Comparison of ENCODE assay signal across 21 cellular contexts in the genomic region with DNA sequence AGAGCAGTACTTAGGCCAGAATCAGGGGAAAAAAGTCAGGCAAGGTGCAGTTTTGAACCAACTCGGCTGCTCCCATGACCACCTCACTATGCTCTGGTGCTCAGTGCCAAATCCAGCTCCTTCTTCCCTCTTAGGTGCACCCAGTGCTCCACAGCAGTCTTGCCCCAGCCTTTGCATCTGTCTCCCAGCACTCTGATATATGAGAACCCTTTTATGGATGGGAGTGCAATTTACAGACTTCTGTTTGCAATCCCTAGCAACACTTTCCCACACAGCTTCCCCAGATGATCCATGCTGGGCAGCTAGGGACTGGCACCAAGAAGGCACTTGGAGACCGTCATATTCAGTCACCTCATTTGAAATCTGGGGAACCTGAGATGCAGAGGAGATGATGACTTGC.
"Had no signal": no experiment of that assay in that cellular context is flagged by ENCODE, and none has a peak within 500 bp of the region (broad histone marks: within the 10 kb centered on the region; RNA-seq: fewer than 3 reads in every experiment).

No MANE protein-coding gene starts in this region.

- H3K9me3 Mint-ChIP-seq: activated CD8-positive, alpha-beta T cell treated with anti-CD3 and anti-CD28 coated beads for 36 hours; activated naive CD8-positive, alpha-beta T cell treated with anti-CD3 and anti-CD28 coated beads, Interleukin-2, amount 10 ng/mL, durations not matched to agents 7 days and 5 days had no signal

- DNase-seq: activated CD4-positive, alpha-beta T cell treated with anti-CD3 and anti-CD28 coated beads for 36 hours; activated CD8-positive, alpha-beta memory T cell treated with anti-CD3 and anti-CD28 coated beads, Interleukin-2, amount 50 U/mL, for 48 hours; activated CD8-positive, alpha-beta T cell treated with anti-CD3 and anti-CD28 coated beads for 36 hours; activated naive CD4-positive, alpha-beta T cell treated with anti-CD3 and anti-CD28 coated beads, Interleukin-2, amount 50 U/mL, for 16 hours; activated naive CD8-positive, alpha-beta T cell treated with anti-CD3 and anti-CD28 coated beads, Interleukin-2, amount 10 ng/mL, durations not matched to agents 7 days and 5 days; activated T-cell treated with anti-CD3 and anti-CD28 coated beads, Interleukin-2, amount 50 U/mL, for 1 hour; adrenal gland; anterior cingulate cortex; cerebellar nuclear complex; KG1; NCI-H1092; NCI-H1417 treated with DMSO at 0.1 percent for 48 hours; NCI-H1694 treated with DMSO at 0.1 percent for 48 hours; NCI-H2029 treated with DMSO at 0.1 percent for 48 hours; NCI-H2227 treated with DMSO at 0.1 percent for 48 hours; NCI-H446 treated with DMSO at 0.1 percent for 48 hours; NCI-H526; Peyer's patch; Right ventricle myocardium superior; SK-N-SH; T-helper 1 cell had no signal

- H3K4me3 Mint-ChIP-seq: activated CD4-positive, alpha-beta T cell treated with anti-CD3 and anti-CD28 coated beads for 36 hours; activated CD8-positive, alpha-beta T cell treated with anti-CD3 and anti-CD28 coated beads for 36 hours; activated naive CD8-positive, alpha-beta T cell treated with anti-CD3 and anti-CD28 coated beads, Interleukin-2, amount 10 ng/mL, durations not matched to agents 7 days and 5 days had no signal

- H3K36me3 Mint-ChIP-seq: activated naive CD8-positive, alpha-beta T cell treated with anti-CD3 and anti-CD28 coated beads, Interleukin-2, amount 10 ng/mL, durations not matched to agents 7 days and 5 days had no signal

- H3K4me1 Mint-ChIP-seq: activated CD4-positive, alpha-beta T cell treated with anti-CD3 and anti-CD28 coated beads for 36 hours; activated naive CD8-positive, alpha-beta T cell treated with anti-CD3 and anti-CD28 coated beads, Interleukin-2, amount 10 ng/mL, durations not matched to agents 7 days and 5 days had no signal

- ATAC-seq: activated CD4-positive, alpha-beta T cell treated with anti-CD3 and anti-CD28 coated beads for 36 hours; activated CD8-positive, alpha-beta T cell treated with anti-CD3 and anti-CD28 coated beads for 36 hours had no signal

- H3K27ac Mint-ChIP-seq: activated CD4-positive, alpha-beta T cell treated with anti-CD3 and anti-CD28 coated beads for 36 hours; activated CD8-positive, alpha-beta T cell treated with anti-CD3 and anti-CD28 coated beads for 36 hours; activated naive CD8-positive, alpha-beta T cell treated with anti-CD3 and anti-CD28 coated beads, Interleukin-2, amount 10 ng/mL, durations not matched to agents 7 days and 5 days had no signal
